Comparison of ENCODE assay signal across 8 cellular contexts in genomic region chrX:30888526-30889146, GRCh38. TPM values are rescaled to one million over a fixed set of nuclear protein-coding genes. Genes with fewer than 3 reads are reported as not detected.
A peak's percentile ranks its signal among the peaks of the same experiment; 100 is the strongest.
DNase-seq lines count a peak whose midpoint lies in the region; ATAC-seq, FAIRE-seq and TF ChIP-seq lines count a peak whose summit lies in the region.

No MANE protein-coding gene starts in this region.

- TF ChIP-seq CTCF in 22Rv1 (IDR thresholded peaks at IDR 0.05) (no peak), mammary epithelial cell (conservative IDR thresholded peaks at IDR 0.05 in 1 of 2, IDR thresholded peaks at IDR 0.05 in 1 of 2; ENCODE audit: extremely low read depth in 1 of 2, insufficient read depth in 1 of 2, low read depth in 1 of 2, low read length in 2 of 2) (no peak), HepG2 (CRISPR knock-in tag; IDR thresholded peaks at IDR 0.05) (no peak)

- H3K9me3 ChIP-seq in SJSA1 (replicated peaks) (no peaks in the 10 kb centered on the region), mammary epithelial cell (replicated peaks; ENCODE audit: insufficient read depth, low read length) (no peaks in the 10 kb centered on the region), HepG2 (ENCODE audit: low read length) (no peaks in the 10 kb centered on the region)

- CTCF ChIA-PET in mammary epithelial cell (lab: Charles Lee; ENCODE audit: low non-redundant PET) (no interaction called here), HepG2 (lab: Yijun Ruan, JAX; ENCODE audit: low intra/inter-chr PET ratio, low total read pairs) (no interaction called here)

- H3K36me3 ChIP-seq in SJSA1 (peaks cover 4% of the 10 kb centered on the region), mammary epithelial cell (ENCODE audit: insufficient read depth, low read length) (no peaks in the 10 kb centered on the region), HepG2 (replicated peaks in 1 of 2; ENCODE audit: control insufficient read depth in 1 of 2, insufficient read depth in 2 of 2, low read length in 2 of 2) (no peaks in the 10 kb centered on the region; a peak in 1 of 5 replicates)

- H3K9ac ChIP-seq in mammary epithelial cell (ENCODE audit: insufficient read depth, low read length) (peak overlapping the region; percentile 74), HepG2 (ENCODE audit: insufficient read depth, low read depth, low read length) (peak overlapping the region; percentile 84)

- H3K27me3 ChIP-seq in SJSA1 (replicated peaks) (no peaks in the 10 kb centered on the region), mammary epithelial cell (ENCODE audit: insufficient read depth, low read length) (no peaks in the 10 kb centered on the region), HepG2 (ENCODE audit: control insufficient read depth in 1 of 2, insufficient read depth in 2 of 2, low read length in 2 of 2) (no peaks in the 10 kb centered on the region)

- POLR2A ChIA-PET in HepG2 (lab: Yijun Ruan, JAX) = interaction anchor here (0.6 to 1.5 kb wide), 4 partner anchors 13 to 354 kb away, joined by 3 to 7 read pairs (median 6); no protein-coding TSS in a partner anchor

- no peak for FAIRE-seq in HepG2 (lab: Jason Lieb, UNC)
- FAIRE-seq in frontal cortex (lab: Jason Lieb, UNC) = no peak

- TF ChIP-seq EP300 in HepG2 (IDR thresholded peaks at IDR 0.05; ENCODE audit: low read depth in 2 of 2, low read length in 2 of 2) (no peak), HepG2 (CRISPR knock-in tag; IDR thresholded peaks at IDR 0.05; ENCODE audit: borderline replicate concordance) (no peak)

- peak overlapping the region; percentile 78 for H3K4me2 ChIP-seq in mammary epithelial cell (ENCODE audit: insufficient read depth, low read depth, low read length)
- peak overlapping the region; percentile 66; the same call in 1 of the 2 replicates for H3K4me2 ChIP-seq in HepG2 (ENCODE audit: low read depth, low read length)

- H3K27ac ChIP-seq in 22Rv1 (peak overlapping the region; percentile 65), SJSA1 (no peak overlapping the region; the same call in 1 of the 2 replicates), mammary epithelial cell (ENCODE audit: insufficient read depth, low read depth, low read length) (peak overlapping the region; percentile 50), HepG2 (ENCODE audit: extremely low read length, insufficient read depth, low read length) (peak overlapping the region; percentile 76)

- TF ChIP-seq POLR2A in HepG2 (IDR thresholded peaks at IDR 0.05; ENCODE audit: insufficient read depth in 1 of 2, low read depth in 2 of 2, low read length in 2 of 2) = no peak

- 49% methylated on average over 12 of the region's 45 CpGs for WGBS in mammary epithelial cell (ENCODE audit: low coverage, missing lambda C conversion rate)
- WGBS in HepG2 (ENCODE audit: low lambda C conversion rate) = 0% methylated on average over 5 of the region's 45 CpGs

- peak overlapping the region; percentile 94 for H3K4me3 ChIP-seq in SJSA1
- H3K4me3 ChIP-seq in mammary epithelial cell (replicated peaks in 1 of 3; ENCODE audit: insufficient read depth in 1 of 3, low read depth in 2 of 3, low read length in 3 of 3) = peak overlapping the region; percentile 52 to 67 (median 65)
- H3K4me3 ChIP-seq in HepG2 (replicated peaks in 1 of 3; ENCODE audit: insufficient read depth in 1 of 3, low read depth in 2 of 3, low read length in 3 of 3) = peak overlapping the region; percentile 72 to 94 (median 84)

- ATAC-seq in GM18508 (IDR thresholded peaks at IDR 0.05; ENCODE audit: insufficient read depth, unreplicated experiment) = peak; percentile 2
- peak; percentile 13 for ATAC-seq in HG02970 (IDR thresholded peaks at IDR 0.05; ENCODE audit: low FRiP score, unreplicated experiment)
- ATAC-seq in HepG2 = peak; percentile 50

- TF ChIP-seq RAD21 in HepG2 (CRISPR knock-in tag; IDR thresholded peaks at IDR 0.05) = no peak

- BruUV-seq in mammary epithelial cell (replicated peaks; lab: Mats Ljungman, UMichigan) (no TSS peak), HepG2 (replicated peaks; lab: Mats Ljungman, UMichigan) (no TSS peak)

- DNase-seq in SJSA1 (ENCODE audit: low read depth in 1 of 2, low spot score in 2 of 2) (peak in 1 of 2 experiments; percentile 2), mammary epithelial cell (no peak), HepG2 (ENCODE audit: low spot score) (no peak), frontal cortex (ENCODE audit: low spot score in 2 of 2) (no peak)
- peak; percentile 6 for DNase-seq in stimulated activated CD8-positive, alpha-beta memory T cell treated with anti-CD3 and anti-CD28 coated beads, Interleukin-12 subunit alpha, Interleukin-12 subunit beta, amount 100 ng/mL, for 1 hour (ENCODE audit: low read depth)

- H4K20me1 ChIP-seq in mammary epithelial cell (ENCODE audit: insufficient read depth, low read length) = no peaks in the 10 kb centered on the region
- H4K20me1 ChIP-seq in HepG2 (ENCODE audit: insufficient read depth, low read length) = no peaks in the 10 kb centered on the region

- H3K4me1 ChIP-seq in SJSA1 (replicated peaks) = no peaks in the 10 kb centered on the region
- peaks cover 32% of the 10 kb centered on the region for H3K4me1 ChIP-seq in mammary epithelial cell (ENCODE audit: insufficient read depth, low read length)
- H3K4me1 ChIP-seq in HepG2 (ENCODE audit: insufficient read depth, low read length) = peaks cover 42% of the 10 kb centered on the region

- dilution Hi-C loops in mammary epithelial cell (cut with HindIII; ENCODE audit: low sequenced_read_pairs) = no loop called here

- in situ Hi-C loops in mammary epithelial cell (cut with MboI; ENCODE audit: low sequenced_read_pairs in 2 of 2) = no loop called here
- in situ Hi-C loops in HepG2 (cut with HindIII; ENCODE audit: extremely low pct_ligation_motif_present, low pct_unique_long_range_greater_than_20kb) = no loop called here

- intact Hi-C loops in mammary epithelial cell (cut with micrococcal nuclease) = loop anchor here (1.0 to 2.0 kb wide), 4 partner anchors 12 to 137 kb away; no protein-coding TSS in a partner anchor
- intact Hi-C loops in HepG2 (cut with micrococcal nuclease; ENCODE audit: unreplicated experiment) = loop anchor here (1.0 to 10.0 kb wide), 3 partner anchors 16 to 86 kb away; no protein-coding TSS in a partner anchor

- H3K79me2 ChIP-seq in mammary epithelial cell (ENCODE audit: insufficient read depth, low read length) = peaks cover 53% of the 10 kb centered on the region
- H3K79me2 ChIP-seq in HepG2 (ENCODE audit: insufficient read depth, low read length) = peaks cover 52% of the 10 kb centered on the region

- H2AFZ ChIP-seq in mammary epithelial cell (ENCODE audit: low read depth, low read length) = peak overlapping the region; percentile 63
- no peak overlapping the region for H2AFZ ChIP-seq in HepG2 (ENCODE audit: low read length)

TF ChIP-seq in HepG2, 621 proteins besides CTCF, POLR2A, EP300 and RAD21 (continues in another document):
- TF ChIP-seq KAT8 (CRISPR knock-in tag; IDR thresholded peaks at IDR 0.05) = no peak
- TF ChIP-seq SMARCE1 (IDR thresholded peaks at IDR 0.05; ENCODE audit: borderline replicate concordance) = no peak
- TF ChIP-seq AKAP8 (CRISPR knock-in tag; IDR thresholded peaks at IDR 0.05) = no peak
- TF ChIP-seq ARNTL (CRISPR knock-in tag; IDR thresholded peaks at IDR 0.05) = no peak
- TF ChIP-seq HNRNPLL (IDR thresholded peaks at IDR 0.05; ENCODE audit: low read depth, low read length, poor library complexity, severe bottlenecking) = peak; percentile 85
- TF ChIP-seq TFDP1 (CRISPR knock-in tag; IDR thresholded peaks at IDR 0.05; ENCODE audit: borderline replicate concordance) = no peak
- no peak for TF ChIP-seq KDM4B (CRISPR knock-in tag; IDR thresholded peaks at IDR 0.05)
- no peak for TF ChIP-seq TAF1 (CRISPR knock-in tag; IDR thresholded peaks at IDR 0.05)

RNA-seq across cellular contexts. Expression of gene TAB3, which starts 0.4 kb away (rescaled TPM):
- total RNA-seq in SJSA1 (2014; rRNA removed; shearing (Covaris generic)) = 3.8 and 11.1 TPM in 2 replicates
- total RNA-seq in mammary epithelial cell (10 to 100 TPM; 34.1 to 55.5 TPM), HepG2 (2016; rRNA removed; fragmentation: Illumina TruSeq; extraction: Trizol) (27.2 and 35.8 TPM in 2 replicates), frontal cortex (17.1 TPM)
- polyA plus RNA-seq in mammary epithelial cell (25.6 TPM), HepG2 (2011; rRNA removed) (46.0 and 59.8 TPM in 2 replicates)
- polyA minus RNA-seq in mammary epithelial cell = 24.9 TPM
- total RNA-seq in HepG2 (2016; cell fraction: cytosol; rRNA removed; fragmentation: Illumina TruSeq; extraction: Trizol; ENCODE audit: low read depth) = 4.2 and 5.3 TPM in 2 replicates
- total RNA-seq in HepG2 (2016; cell fraction: insoluble cytoplasmic fraction; rRNA removed; fragmentation: Illumina TruSeq; extraction: Trizol) = 28.1 and 29.2 TPM in 2 replicates
- total RNA-seq in HepG2 (2016; cell fraction: membrane; rRNA removed; fragmentation: Illumina TruSeq; extraction: Trizol) = 18.8 and 21.0 TPM in 2 replicates
- 39.7 and 44.2 TPM in 2 replicates for total RNA-seq in HepG2 (2016; cell fraction: nucleus; rRNA removed; fragmentation: Illumina TruSeq; extraction: Trizol)
- 26.3 and 35.4 TPM in 2 replicates for polyA plus RNA-seq in HepG2 (2011; cell fraction: cytosol; rRNA removed)
- polyA plus RNA-seq in HepG2 (2011; cell fraction: nucleus; rRNA removed) = 64.3 and 66.3 TPM in 2 replicates
- polyA plus RNA-seq in HepG2 (2012) = 33.8 and 46.3 TPM in 2 replicates
- 2.9 and 3.0 TPM in 2 replicates for polyA plus RNA-seq in HepG2 (2016; cell fraction: cytosol; fragmentation: Illumina TruSeq; extraction: Trizol; ENCODE audit: low read depth)
- polyA plus RNA-seq in HepG2 (2016; cell fraction: insoluble cytoplasmic fraction; fragmentation: Illumina TruSeq; extraction: Trizol; ENCODE audit: low read depth) = 36.1 and 39.7 TPM in 2 replicates
- polyA plus RNA-seq in HepG2 (2016; cell fraction: membrane; fragmentation: Illumina TruSeq; extraction: Trizol; ENCODE audit: low read depth) = 14.1 and 15.1 TPM in 2 replicates
- polyA plus RNA-seq in HepG2 (2016; cell fraction: nucleus; fragmentation: Illumina TruSeq; extraction: Trizol; ENCODE audit: insufficient read depth, low read depth) = 82.5 and 98.3 TPM in 2 replicates
- polyA minus RNA-seq in HepG2 (2011; rRNA and poly(A)+ RNA removed; ENCODE audit: low replicate concordance) = 32.7 and 35.7 TPM in 2 replicates
- polyA minus RNA-seq in HepG2 (2011; cell fraction: cytosol; rRNA and poly(A)+ RNA removed) = 26.5 and 28.4 TPM in 2 replicates
- polyA minus RNA-seq in HepG2 (2011; cell fraction: nucleus; rRNA and poly(A)+ RNA removed) = 91.2 and 95.0 TPM in 2 replicates
